20 cellular contexts compared by ENCODE assay signal in genomic region chr10:109427421-109427820, GRCh38.
DNase-seq lines count a peak whose midpoint lies in the region; FAIRE-seq and TF ChIP-seq lines count a peak whose summit lies in the region.
"Had no signal": no experiment of that assay in that cellular context is flagged by ENCODE, and none has a peak within 500 bp of the region (broad histone marks: within the 10 kb centered on the region; RNA-seq: fewer than 3 reads in every experiment).

No MANE protein-coding gene starts in this region.

- H2BK15ac ChIP-seq in mesenchymal stem cell (ENCODE audit: low read depth, poor library complexity, severe bottlenecking): no peak overlapping the region

- H3K27ac ChIP-seq in astrocyte (ENCODE audit: low read depth, low read length) (no peak overlapping the region), mesenchymal stem cell (ENCODE audit: low read length, poor library complexity, severe bottlenecking) (no peak overlapping the region)
- H3K27ac ChIP-seq: HL-60, SJCRH30 had no signal

- CTCF ChIA-PET in AG04449 (lab: Yijun Ruan, JAX): interaction anchor here (0.7 kb wide), 1 partner anchor 18 kb away, joined by 3 read pairs; no protein-coding TSS in a partner anchor

- no peak overlapping the region for H4K91ac ChIP-seq in mesenchymal stem cell (ENCODE audit: low read length)

- H3K4me3 Mint-ChIP-seq in astrocyte (ENCODE audit: unreplicated experiment) (no peak overlapping the region), nephron progenitor cell (no peak overlapping the region)
- H3K4me3 Mint-ChIP-seq: activated naive CD8-positive, alpha-beta T cell treated with anti-CD3 and anti-CD28 coated beads for 36 hours; B cell had no signal

- no peak overlapping the region for H3K18ac ChIP-seq in mesenchymal stem cell (ENCODE audit: low read depth in 1 of 2, low read length in 2 of 2)

- no peaks in the 10 kb centered on the region for H4K20me1 ChIP-seq in astrocyte (ENCODE audit: insufficient read depth, low read length)

- H4K8ac ChIP-seq in mesenchymal stem cell (ENCODE audit: low read length): no peak overlapping the region

- FAIRE-seq in astrocyte (lab: Jason Lieb, UNC): peak; percentile 34

- no peaks in the 10 kb centered on the region for H3K9me3 Mint-ChIP-seq in astrocyte (ENCODE audit: unreplicated experiment)
- H3K9me3 Mint-ChIP-seq in nephron progenitor cell: no peaks in the 10 kb centered on the region
- H3K9me3 Mint-ChIP-seq: activated naive CD8-positive, alpha-beta T cell treated with anti-CD3 and anti-CD28 coated beads for 36 hours had no signal

- H2BK12ac ChIP-seq in mesenchymal stem cell (ENCODE audit: low read length in 2 of 2): no peak overlapping the region

- H2BK5ac ChIP-seq in mesenchymal stem cell (ENCODE audit: low read depth, low read length, poor library complexity, severe bottlenecking): no peak overlapping the region

- no peak overlapping the region for H2AK5ac ChIP-seq in mesenchymal stem cell (ENCODE audit: low read length, severe bottlenecking)

- H3K4ac ChIP-seq in mesenchymal stem cell (ENCODE audit: low read depth in 1 of 2, low read length in 2 of 2): no peak overlapping the region

- H3K27me3 Mint-ChIP-seq in astrocyte (ENCODE audit: low read depth, unreplicated experiment) (peaks cover 4% of the 10 kb centered on the region), nephron progenitor cell (ENCODE audit: low read depth, poor library complexity) (no peaks in the 10 kb centered on the region)
- H3K27me3 Mint-ChIP-seq: activated naive CD8-positive, alpha-beta T cell treated with anti-CD3 and anti-CD28 coated beads for 36 hours; B cell had no signal

- WGBS in mesenchymal stem cell: 75% methylated on average over 2 of the region's 2 CpGs

- H3K79me1 ChIP-seq in mesenchymal stem cell (replicated peaks; ENCODE audit: low read length, poor library complexity, severe bottlenecking): no peaks in the 10 kb centered on the region

- H3K27me3 ChIP-seq in astrocyte (ENCODE audit: insufficient read depth, low read length) (no peaks in the 10 kb centered on the region), mesenchymal stem cell (ENCODE audit: control insufficient read depth in 1 of 2, insufficient read depth in 1 of 2, low read length in 2 of 2) (no peaks in the 10 kb centered on the region)
- H3K27me3 ChIP-seq: SJCRH30 had no signal

- no peaks in the 10 kb centered on the region for H3K79me2 ChIP-seq in astrocyte (ENCODE audit: insufficient read depth, low read length)

- peaks cover 31% of the 10 kb centered on the region for H3K4me1 Mint-ChIP-seq in astrocyte (ENCODE audit: low read depth, unreplicated experiment)
- no peaks in the 10 kb centered on the region for H3K4me1 Mint-ChIP-seq in nephron progenitor cell
- H3K4me1 Mint-ChIP-seq: activated naive CD8-positive, alpha-beta T cell treated with anti-CD3 and anti-CD28 coated beads for 36 hours; B cell had no signal

- DNase-seq in AG04449 (ENCODE audit: low read depth, low spot score): no peak
- DNase-seq in HCEC 1CT: peak; percentile 46
- DNase-seq in astrocyte (ENCODE audit: low read depth): peak; percentile 17
- DNase-seq in mesenchymal stem cell: peak; percentile 37
- DNase-seq in MV-4-11 (lab: John Stamatoyannopoulos, UW): no peak
- DNase-seq in NOMO-1 (lab: John Stamatoyannopoulos, UW; ENCODE audit: unreplicated experiment in 2 of 2): no peak
- no peak for DNase-seq in nephron progenitor cell
- no peak for DNase-seq in HUDEP-2 (lab: John Stamatoyannopoulos, UW; ENCODE audit: unreplicated experiment in 76 of 76)
- DNase-seq: activated CD8-positive, alpha-beta memory T cell treated with anti-CD3 and anti-CD28 coated beads, Interleukin-2, amount 50 U/mL, for 48 hours; activated naive CD8-positive, alpha-beta T cell treated with anti-CD3 and anti-CD28 coated beads for 36 hours; cortex of kidney; H7; mucosa of descending colon; NCI-H2171; NK-92 treated with Interleukin-12 subunit alpha and Interleukin-12 subunit beta, amount 100 ng/mL, for 24 hours; retina; stimulated activated CD4-positive, alpha-beta T cell treated with anti-CD3 and anti-CD28 coated beads, Interleukin-2, amount 100 ng/mL, for 24 hours had no signal

- H2AFZ ChIP-seq in astrocyte (ENCODE audit: low read depth, low read length) (no peak overlapping the region), mesenchymal stem cell (ENCODE audit: low read depth, low read length) (no peak overlapping the region)

- no peaks in the 10 kb centered on the region for H3K9me3 ChIP-seq in astrocyte (ENCODE audit: insufficient read depth, low read depth, low read length)
- H3K9me3 ChIP-seq in mesenchymal stem cell (ENCODE audit: control insufficient read depth, low read length): no peaks in the 10 kb centered on the region
- H3K9me3 ChIP-seq: mucosa of descending colon, SJCRH30 had no signal

- POLR2A ChIA-PET in AG04449 (lab: Yijun Ruan, JAX): no interaction called here

- peak; percentile 24 for TF ChIP-seq CTCF in AG04449 (IDR thresholded peaks at IDR 0.05; ENCODE audit: insufficient read depth, low read length, missing control alignments)
- peak; percentile 14 for TF ChIP-seq CTCF in astrocyte (IDR thresholded peaks at IDR 0.05; ENCODE audit: insufficient read depth, low read depth, low read length)
- no peak for TF ChIP-seq CTCF in nephron progenitor cell (IDR thresholded peaks at IDR 0.05)

- no peak overlapping the region for H3K23ac ChIP-seq in mesenchymal stem cell (ENCODE audit: low read length in 2 of 2)

- no peak overlapping the region for H3K14ac ChIP-seq in mesenchymal stem cell (ENCODE audit: low read length in 2 of 2)

- H3K4me1 ChIP-seq in astrocyte (ENCODE audit: insufficient read depth, low read length): no peaks in the 10 kb centered on the region
- H3K4me1 ChIP-seq in mesenchymal stem cell (ENCODE audit: control insufficient read depth, insufficient read depth, low read depth, low read length): no peaks in the 10 kb centered on the region

- H3K4me3 ChIP-seq in AG04449 (ENCODE audit: low read depth, low read length) (no peak overlapping the region), astrocyte (ENCODE audit: insufficient read depth, low read depth, low read length) (no peak overlapping the region), mesenchymal stem cell (ENCODE audit: insufficient read depth in 1 of 2, low read depth in 1 of 2, low read length in 2 of 2) (no peak overlapping the region)
- H3K4me3 ChIP-seq: mucosa of descending colon, SJCRH30 had no signal

- H3K36me3 ChIP-seq in astrocyte (ENCODE audit: insufficient read depth, low read length) (no peaks in the 10 kb centered on the region), mesenchymal stem cell (ENCODE audit: control insufficient read depth in 1 of 2, insufficient read depth in 2 of 2, low read depth in 1 of 2, low read length in 2 of 2) (no peaks in the 10 kb centered on the region)
- H3K36me3 ChIP-seq: SJCRH30 had no signal

- no peak overlapping the region for H3K27ac Mint-ChIP-seq in astrocyte (ENCODE audit: unreplicated experiment)
- no peak overlapping the region for H3K27ac Mint-ChIP-seq in nephron progenitor cell
- H3K27ac Mint-ChIP-seq: activated naive CD8-positive, alpha-beta T cell treated with anti-CD3 and anti-CD28 coated beads for 36 hours; B cell had no signal

- H3K9ac ChIP-seq in astrocyte (ENCODE audit: low read length): no peak overlapping the region
- H3K9ac ChIP-seq in mesenchymal stem cell (ENCODE audit: low read length): no peak overlapping the region

- no peak overlapping the region for H2BK120ac ChIP-seq in mesenchymal stem cell (ENCODE audit: low read depth, low read length)

- H3K4me2 ChIP-seq in astrocyte (ENCODE audit: low read length) (no peak overlapping the region), mesenchymal stem cell (ENCODE audit: low read length, poor library complexity, severe bottlenecking) (no peak overlapping the region)

- H3K36me3 Mint-ChIP-seq in astrocyte (ENCODE audit: low read depth, unreplicated experiment) (no peaks in the 10 kb centered on the region), nephron progenitor cell (ENCODE audit: low read depth) (no peaks in the 10 kb centered on the region)
- H3K36me3 Mint-ChIP-seq: activated naive CD8-positive, alpha-beta T cell treated with anti-CD3 and anti-CD28 coated beads for 36 hours had no signal

Comparison
In these comparisons a context has a peak if more than half of its experiments do, and no peak if none do; other contexts are left out.
1. DNase-seq: peak in HCEC 1CT (single experiment), astrocyte (single experiment) and mesenchymal stem cell (single experiment); none in AG04449 (single experiment), MV-4-11 (single experiment), NOMO-1 (0 of 2), nephron progenitor cell (single experiment) and HUDEP-2 (0 of 76).